8 cellular contexts compared by ENCODE assay signal in the genomic region with DNA sequence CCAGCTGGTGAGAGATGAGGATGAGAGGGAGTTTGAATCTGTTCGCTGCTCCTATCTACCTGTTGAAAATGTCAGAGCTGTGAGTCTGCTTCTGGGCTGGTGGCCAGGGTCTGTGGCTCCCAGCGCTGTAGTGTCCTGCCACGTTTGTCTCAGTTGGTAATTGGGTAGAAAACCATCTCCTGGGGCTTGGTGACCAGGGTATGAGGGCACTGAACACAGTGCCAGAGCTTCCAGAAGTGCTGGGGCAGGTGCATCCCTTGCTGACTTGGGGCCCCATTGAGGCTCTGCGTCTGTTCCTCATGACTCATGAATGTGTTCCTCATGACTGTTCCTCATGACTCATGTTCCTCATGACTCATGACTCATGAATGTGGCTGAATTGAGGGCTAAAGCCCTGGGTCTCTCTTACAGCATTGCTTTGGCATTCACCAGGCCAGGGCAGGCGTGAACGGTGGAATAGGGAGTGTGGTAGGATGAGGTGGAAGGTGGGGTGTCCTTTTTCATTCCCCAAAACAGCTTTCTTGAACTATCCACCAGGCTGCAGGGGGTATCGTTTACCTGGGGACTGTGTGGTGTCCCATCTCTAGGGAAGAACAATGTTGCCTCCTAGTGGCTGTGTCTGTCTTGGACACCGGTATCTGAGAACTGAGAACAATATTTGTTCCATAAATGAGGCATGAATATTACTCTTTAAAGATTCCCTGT.
DNase-seq lines count a peak whose midpoint lies in the region; ATAC-seq and TF ChIP-seq lines count a peak whose summit lies in the region.

No MANE protein-coding gene starts in this region.

- TF ChIP-seq CTCF in stomach (IDR thresholded peaks at IDR 0.05) = peak in 1 of 7 experiments; percentile 8

- H3K4me1 ChIP-seq in stomach = peaks cover 4 to 15% (median 9%) of the 10 kb centered on the region in 4 donors

- TF ChIP-seq EP300 in stomach (IDR thresholded peaks at IDR 0.05) = no peak

- H3K27me3 ChIP-seq in stomach = no peaks in the 10 kb centered on the region

- DNase-seq in NCI-H2107 (lab: John Stamatoyannopoulos, UW) = peak; percentile 10
- no peak for DNase-seq in NCI-H2107 treated with DMSO at 0.1 percent for 48 hours (lab: John Stamatoyannopoulos, UW; ENCODE audit: unreplicated experiment)
- DNase-seq in SHP77 (lab: John Stamatoyannopoulos, UW) = peak; percentile 70
- peak; percentile 66 to 94 for DNase-seq in T47D (ENCODE audit: low read depth in 1 of 2, low spot score in 1 of 2)
- DNase-seq in left kidney (ENCODE audit: low read depth, low spot score) = peak; percentile 65
- peak; percentile 33 for DNase-seq in stomach

- H3K36me3 ChIP-seq in stomach = no peaks in the 10 kb centered on the region

- TF ChIP-seq POLR2A in stomach (IDR thresholded peaks at IDR 0.05) = no peak

- intact Hi-C loops in stomach (cut with DNase I; ENCODE audit: low total_unique reads) = no loop called here

- in situ Hi-C loops in T47D (cut with HindIII; ENCODE audit: low pct_unique_long_range_greater_than_20kb, low sequenced_read_pairs) = no loop called here

- no peaks in the 10 kb centered on the region for H3K9me3 ChIP-seq in stomach

- H3K4me3 ChIP-seq in stomach = no peak overlapping the region

- ATAC-seq in GM21390 (IDR thresholded peaks at IDR 0.05; ENCODE audit: unreplicated experiment) (peak; percentile 79), HG03575 (IDR thresholded peaks at IDR 0.05; ENCODE audit: extremely low read depth, insufficient number of reproducible peaks, low FRiP score, unreplicated experiment) (peak; percentile 79)

- WGBS in stomach, 5 donors = 49 to 65% (median 51%) methylated on average over 7 to 8 of the region's 8 CpGs

- H3K27ac ChIP-seq in stomach = peak overlapping the region in 2 of 5 donors; percentile 50 to 62
